ENCODE assay signal across 7 cellular contexts in genomic region chr1:153774780-153775431, GRCh38. TPM values are rescaled to one million over a fixed set of nuclear protein-coding genes. Genes with fewer than 3 reads are reported as not detected.
DNase-seq lines count a peak whose midpoint lies in the region; ATAC-seq, FAIRE-seq and TF ChIP-seq lines count a peak whose summit lies in the region.

Gene SLC27A3, plus strand, starts transcription at chr1:153775407. Its CDS starts 91 bp downstream, at chr1:153775498.

- TF ChIP-seq CTCF in breast epithelium (IDR thresholded peaks at IDR 0.05): no peak

- peak within 1 kb of the TSS; percentile 95 for H3K9ac ChIP-seq in iPS-15b (ENCODE audit: low read depth, low read length)

- ATAC-seq in HG02870 (IDR thresholded peaks at IDR 0.05; ENCODE audit: unreplicated experiment): peak; percentile 18
- ATAC-seq in HG03439 (IDR thresholded peaks at IDR 0.05; ENCODE audit: unreplicated experiment): no peak

- H3K4me3 ChIP-seq in breast epithelium (peak within 1 kb of the TSS; percentile 62 to 94 (median 87)), iPS-15b (ENCODE audit: low read depth, low read length) (peak within 1 kb of the TSS; percentile 95), skeletal muscle cell (ENCODE audit: low read depth, low read length) (peak within 1 kb of the TSS; percentile 68)

- FAIRE-seq in GM12892 (lab: Jason Lieb, UNC): no peak

- H3K9me3 ChIP-seq in breast epithelium (no peaks in the 10 kb centered on the region), iPS-15b (ENCODE audit: control insufficient read depth, insufficient read depth, low read length) (no peaks in the 10 kb centered on the region)

- DNase-seq in GM12892 (ENCODE audit: insufficient read length) (peak; percentile 57), NCI-H748 treated with DMSO at 0.1 percent for 48 hours (lab: John Stamatoyannopoulos, UW) (peak; percentile 41), breast epithelium (ENCODE audit: low spot score in 2 of 2) (peak; percentile 66 to 73), skeletal muscle cell (ENCODE audit: low read depth) (no peak)

- peaks cover 21 to 31% of the 10 kb centered on the region in 2 donors for H3K4me1 ChIP-seq in breast epithelium
- H3K4me1 ChIP-seq in iPS-15b (ENCODE audit: control insufficient read depth, insufficient read depth, low read length): peaks cover 15% of the 10 kb centered on the region

- H3K27me3 ChIP-seq in breast epithelium (no peaks in the 10 kb centered on the region), iPS-15b (ENCODE audit: control insufficient read depth, insufficient read depth, low read length) (no peaks in the 10 kb centered on the region)

- intact Hi-C loops in breast epithelium (cut with DNase I; ENCODE audit: low total_unique reads): loop anchor here (1.0 to 10.0 kb wide), 2 partner anchors 22 to 100 kb away; partner anchors contain the start of genes ILF2 and NPR1

- no peaks in the 10 kb centered on the region for H3K36me3 ChIP-seq in breast epithelium
- H3K36me3 ChIP-seq in iPS-15b (ENCODE audit: control insufficient read depth, insufficient read depth, low read length): peaks cover 36% of the 10 kb centered on the region

- peak within 1 kb of the TSS; percentile 85 to 94 for H3K27ac ChIP-seq in breast epithelium

- TF ChIP-seq POLR2A in GM12892 (IDR thresholded peaks at IDR 0.05; ENCODE audit: low read depth, low read length): no peak
- TF ChIP-seq POLR2A in breast epithelium (IDR thresholded peaks at IDR 0.05): no peak

RNA-seq across cellular contexts. Expression of gene SLC27A3, which starts in this region (rescaled TPM):
- 7.4 TPM for polyA plus RNA-seq in GM12892 (2012; ENCODE audit: missing spikeins)
- total RNA-seq in breast epithelium: 10 to 100 TPM; 23.0 to 36.2 (median 31.5) TPM
